In genomic region chr1:94339229-94339927, GRCh38 we compare ENCODE assay signal across 29 cellular contexts.
DNase-seq lines count a peak whose midpoint lies in the region; TF ChIP-seq lines count a peak whose summit lies in the region.
"Had no signal": no experiment of that assay in that cellular context is flagged by ENCODE, and none has a peak within 500 bp of the region (broad histone marks: within the 10 kb centered on the region; RNA-seq: fewer than 3 reads in every experiment).

No MANE protein-coding gene starts in this region.

- no peaks in the 10 kb centered on the region for H3K36me3 Mint-ChIP-seq in CD14-positive monocyte
- H3K36me3 Mint-ChIP-seq: CD4-positive, CD25-positive, alpha-beta regulatory T cell; immature natural killer cell; natural killer cell; stimulated activated naive B cell treated with anti-CD40 and anti-IgM and Interleukin-4, amounts not matched to agents 10 μg/mL and 1 μg/mL and 100 μg/mL, for 72 hours; T-cell had no signal

- H4K8ac ChIP-seq in mesendoderm (ENCODE audit: low read depth, low read length) = no peak overlapping the region

- peak overlapping the region; percentile 9 to 57 for H3K4me3 Mint-ChIP-seq in CD14-positive monocyte
- H3K4me3 Mint-ChIP-seq: activated CD4-positive, alpha-beta T cell treated with anti-CD3 and anti-CD28 coated beads for 36 hours; activated T-cell treated with anti-CD3 and anti-CD28 coated beads, Interleukin-2, amount 50 U/mL, for 24 hours; CD4-positive, CD25-positive, alpha-beta regulatory T cell; immature natural killer cell; natural killer cell; stimulated activated naive B cell treated with anti-CD40 and anti-IgM and Interleukin-4, amounts not matched to agents 10 μg/mL and 1 μg/mL and 100 μg/mL, for 72 hours; T-cell had no signal

- peaks cover 41% of the 10 kb centered on the region for H3K4me1 Mint-ChIP-seq in CD14-positive monocyte
- H3K4me1 Mint-ChIP-seq: CD4-positive, CD25-positive, alpha-beta regulatory T cell; immature natural killer cell; stimulated activated naive B cell treated with anti-CD40 and anti-IgM and Interleukin-4, amounts not matched to agents 10 μg/mL and 1 μg/mL and 100 μg/mL, for 72 hours had no signal

- H3F3A ChIP-seq in Loucy (ENCODE audit: low read depth) = no peaks in the 10 kb centered on the region

- peak overlapping the region in 6 of 7 donors; percentile 1 to 84 (median 44) for H3K27ac Mint-ChIP-seq in CD14-positive monocyte
- H3K27ac Mint-ChIP-seq: activated CD4-positive, alpha-beta T cell treated with anti-CD3 and anti-CD28 coated beads for 36 hours; activated T-cell treated with anti-CD3 and anti-CD28 coated beads, Interleukin-2, amount 50 U/mL, for 24 hours; CD4-positive, CD25-positive, alpha-beta regulatory T cell; immature natural killer cell; natural killer cell; stimulated activated naive B cell treated with anti-CD40 and anti-IgM and Interleukin-4, amounts not matched to agents 10 μg/mL and 1 μg/mL and 100 μg/mL, for 72 hours; T-cell had no signal

- H3K9me3 Mint-ChIP-seq in CD14-positive monocyte = peaks cover 0 to 2% (median under 1%) of the 10 kb centered on the region in 7 donors
- H3K9me3 Mint-ChIP-seq: activated T-cell treated with anti-CD3 and anti-CD28 coated beads, Interleukin-2, amount 50 U/mL, for 24 hours; immature natural killer cell; natural killer cell; stimulated activated naive B cell treated with anti-CD40 and anti-IgM and Interleukin-4, amounts not matched to agents 10 μg/mL and 1 μg/mL and 100 μg/mL, for 72 hours; T-cell had no signal

- no peak overlapping the region for H3K4me2 ChIP-seq in Loucy (ENCODE audit: low read depth, low read length, poor library complexity, severe bottlenecking)
- H3K4me2 ChIP-seq in mesendoderm (ENCODE audit: low read length) = no peak overlapping the region
- H3K4me2 ChIP-seq: hepatocyte had no signal

- H3K9me2 ChIP-seq in Loucy (replicated peaks; ENCODE audit: low read depth, low read length) = no peaks in the 10 kb centered on the region

- no peaks in the 10 kb centered on the region for H3K79me1 ChIP-seq in mesendoderm (ENCODE audit: low read length)

- no peaks in the 10 kb centered on the region for H3K9me3 ChIP-seq in Loucy (ENCODE audit: insufficient read depth, low read depth, low read length)
- H3K9me3 ChIP-seq: adrenal gland, HAP-1, left ventricle myocardium inferior, testis had no signal

- H2BK15ac ChIP-seq in mesendoderm (replicated peaks; ENCODE audit: low read depth) = no peak overlapping the region

- peak overlapping the region; percentile 39 for H2AK5ac ChIP-seq in mesendoderm (ENCODE audit: low read length)

- H3K27ac ChIP-seq in mesendoderm (ENCODE audit: low read depth, low read length) = no peak overlapping the region
- H3K27ac ChIP-seq: adrenal gland, brain microvascular endothelial cell, foreskin keratinocyte, hepatocyte, left ventricle myocardium inferior, testis had no signal

- peak overlapping the region; percentile 64 for H3K56ac ChIP-seq in mesendoderm (ENCODE audit: low read length)

- no peak overlapping the region for H3K4me3 ChIP-seq in Loucy (ENCODE audit: low read length, poor library complexity, severe bottlenecking)
- H3K4me3 ChIP-seq in mesendoderm (ENCODE audit: low read length) = no peak overlapping the region
- H3K4me3 ChIP-seq: adrenal gland, HAP-1, hepatocyte, left ventricle myocardium inferior, testis had no signal

- TF ChIP-seq CTCF in CD14-positive monocyte (IDR thresholded peaks at IDR 0.05) (no peak), Loucy (conservative IDR thresholded peaks at IDR 0.05; ENCODE audit: low read length) (no peak)

- H4K20me1 ChIP-seq in Loucy (ENCODE audit: insufficient read depth, low read length, poor library complexity, severe bottlenecking) = no peaks in the 10 kb centered on the region

- H2BK120ac ChIP-seq in mesendoderm (ENCODE audit: low read depth, low read length) = no peak overlapping the region

- H2BK5ac ChIP-seq in mesendoderm (ENCODE audit: low read length) = no peak overlapping the region

- intact Hi-C loops in CD14-positive monocyte (cut with micrococcal nuclease) = loop anchor here (5.0 kb wide), 1 partner anchor 277 kb away; no protein-coding TSS in a partner anchor

- H3K9ac ChIP-seq in Loucy (ENCODE audit: low read depth, low read length, poor library complexity, severe bottlenecking) = no peak overlapping the region
- H3K9ac ChIP-seq in mesendoderm (ENCODE audit: low read length) = no peak overlapping the region

- WGBS in mesendoderm (ENCODE audit: extremely low coverage, insufficient coverage, low lambda C conversion rate) = no CpG with 5 or more reads among the region's 8 CpGs

- no peak overlapping the region for H4K5ac ChIP-seq in mesendoderm (ENCODE audit: low read length)

- no peak overlapping the region for H3K23ac ChIP-seq in mesendoderm (ENCODE audit: low read length)

- H3K27me3 Mint-ChIP-seq in CD14-positive monocyte (ENCODE audit: low read depth in 3 of 3) = peaks cover 0 to 5% (median 3%) of the 10 kb centered on the region in 3 donors

- peak overlapping the region; percentile 66 for H2AFZ ChIP-seq in Loucy (ENCODE audit: low read length)
- H2AFZ ChIP-seq: hepatocyte had no signal

- no peaks in the 10 kb centered on the region for H3K27me3 ChIP-seq in Loucy (ENCODE audit: insufficient read depth, low read length, poor library complexity, severe bottlenecking)
- no peaks in the 10 kb centered on the region for H3K27me3 ChIP-seq in mesendoderm (ENCODE audit: insufficient read depth, low read length, poor library complexity)
- H3K27me3 ChIP-seq: adrenal gland, brain microvascular endothelial cell, hepatocyte, testis had no signal

- H3K36me3 ChIP-seq in Loucy (ENCODE audit: insufficient read depth, low read length) (no peaks in the 10 kb centered on the region), mesendoderm (ENCODE audit: control insufficient read depth, insufficient read depth, low read length) (no peaks in the 10 kb centered on the region)
- H3K36me3 ChIP-seq: adrenal gland, brain microvascular endothelial cell, HAP-1, left ventricle myocardium inferior had no signal

- no peaks in the 10 kb centered on the region for H3K79me2 ChIP-seq in Loucy (ENCODE audit: insufficient read depth, low read length)
- no peaks in the 10 kb centered on the region for H3K79me2 ChIP-seq in mesendoderm (ENCODE audit: control insufficient read depth, insufficient read depth, low read length)
- H3K79me2 ChIP-seq: hepatocyte had no signal

- H3K4me1 ChIP-seq in Loucy (ENCODE audit: insufficient read depth, low read length, poor library complexity, severe bottlenecking) = peaks cover 15% of the 10 kb centered on the region
- H3K4me1 ChIP-seq in mesendoderm (ENCODE audit: control insufficient read depth, low read depth, low read length) = peaks cover 12% of the 10 kb centered on the region
- H3K4me1 ChIP-seq: adrenal gland, foreskin keratinocyte, HAP-1 had no signal

- no peak for DNase-seq in CD14-positive monocyte (ENCODE audit: low spot score)
- DNase-seq in RPMI7951 (ENCODE audit: low read depth) = peak; percentile 38
- DNase-seq in mesendoderm = peak; percentile 24
- no peak for DNase-seq in NCI-H2196 treated with DMSO at 0.1 percent for 48 hours (lab: John Stamatoyannopoulos, UW; ENCODE audit: unreplicated experiment)
- DNase-seq in inferior parietal cortex (ENCODE audit: extremely low spot score) = no peak
- no peak for DNase-seq in putamen (ENCODE audit: low spot score)
- no peak for DNase-seq in NCI-H2107 treated with DMSO at 0.1 percent for 48 hours (lab: John Stamatoyannopoulos, UW; ENCODE audit: unreplicated experiment)
- DNase-seq: activated CD4-positive, alpha-beta T cell treated with anti-CD3 and anti-CD28 coated beads for 36 hours; activated naive CD4-positive, alpha-beta T cell treated with Interleukin-2 at 50 U/mL for 16 hours; activated T-cell treated with anti-CD3 and anti-CD28 coated beads, Interleukin-2, amount 50 U/mL, for 24 hours; adrenal gland; brain microvascular endothelial cell; CD4-positive, CD25-positive, alpha-beta regulatory T cell; effector CD4-positive, alpha-beta T cell; foreskin keratinocyte; immature natural killer cell; left ventricle myocardium inferior; natural killer cell; NCI-H1417 treated with DMSO at 0.1 percent for 48 hours; NCI-H510A treated with DMSO at 0.1 percent for 48 hours; right cardiac atrium; stimulated activated CD4-positive, alpha-beta T cell treated with anti-CD3 and anti-CD28 coated beads, Interleukin-12 subunit alpha, Interleukin-12 subunit beta, amount 100 ng/mL, for 4 hours; stimulated activated CD4-positive, alpha-beta T cell treated with anti-CD3 and anti-CD28 coated beads, Interleukin-4, amount 100 ng/mL, for 24 hours; stimulated activated naive B cell treated with anti-CD40 and anti-IgM and Interleukin-4, amounts not matched to agents 10 μg/mL and 1 μg/mL and 100 μg/mL, for 72 hours; T-cell; testis had no signal

- no peak overlapping the region for H3K18ac ChIP-seq in mesendoderm (ENCODE audit: low read length)

- no peak overlapping the region for H3K4ac ChIP-seq in mesendoderm (ENCODE audit: low read depth, low read length)

Comparison
In these comparisons a context has a peak if more than half of its experiments do, and no peak if none do; other contexts are left out.
1. DNase-seq: peak in RPMI7951 (single experiment) and mesendoderm (single experiment); none in CD14-positive monocyte (single experiment), NCI-H2196 treated with DMSO at 0.1 percent for 48 hours (single experiment), inferior parietal cortex (single experiment), putamen (single experiment) and NCI-H2107 treated with DMSO at 0.1 percent for 48 hours (single experiment).